In genomic region chr4:174918058-174918457, GRCh38 we compare ENCODE assay signal across 1 cellular context.
TF ChIP-seq lines count a peak whose summit lies in the region.

Gene ADAM29, plus strand, starts transcription at chr4:174918358. Its CDS starts 57,168 bp downstream, at chr4:174975526.

TF ChIP-seq in H1, 55 proteins besides CTCF, POLR2A, EP300 and RAD21 (continued from another document):
- TF ChIP-seq PHF8 (conservative IDR thresholded peaks at IDR 0.05; ENCODE audit: low read depth, low read length) (no peak), BRCA1 (IDR thresholded peaks at IDR 0.05; ENCODE audit: low read depth, low read length) (no peak), TAF1 (IDR thresholded peaks at IDR 0.05; ENCODE audit: low read depth, low read length) (no peak)
TF ChIP-seq in H1: peak in this region for 0.
